12 cellular contexts compared by ENCODE assay signal in the genomic region with DNA sequence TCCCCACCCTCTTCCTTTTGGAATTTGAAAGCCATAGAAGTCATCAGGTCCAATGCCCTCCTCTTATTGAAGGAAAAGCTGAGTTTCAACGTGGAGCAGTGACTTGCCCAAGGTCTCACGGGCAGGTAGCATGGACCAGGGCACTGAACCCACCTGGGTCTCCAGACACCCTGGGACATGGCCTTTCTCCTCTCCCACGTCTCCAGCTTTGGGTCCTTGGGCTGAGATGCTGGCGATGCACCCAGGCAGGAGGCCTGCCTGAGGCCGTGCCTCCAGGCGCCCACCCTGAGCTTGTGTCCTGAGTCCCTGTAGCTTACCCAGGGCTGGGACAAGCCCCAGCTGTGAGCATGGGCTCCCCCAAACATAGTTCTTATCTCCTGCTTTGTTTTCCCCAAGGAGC. TPM values are rescaled to one million over a fixed set of nuclear protein-coding genes. Genes with fewer than 3 reads are reported as not detected.
A peak's percentile ranks its signal among the peaks of the same experiment; 100 is the strongest.
DNase-seq lines count a peak whose midpoint lies in the region; ATAC-seq and TF ChIP-seq lines count a peak whose summit lies in the region.
"Had no signal": no experiment of that assay in that cellular context is flagged by ENCODE, and none has a peak within 500 bp of the region (broad histone marks: within the 10 kb centered on the region; RNA-seq: fewer than 3 reads in every experiment).

No MANE protein-coding gene starts in this region.

- no peak overlapping the region for H3K9ac ChIP-seq in neural progenitor cell
- H3K9ac ChIP-seq: GM23248 had no signal

- no peak for ATAC-seq in central memory CD8-positive, alpha-beta T cell (replicated peaks; ENCODE audit: extremely low read depth, poor library complexity, severe bottlenecking)

- DNase-seq in AG04450 (ENCODE audit: low read depth, low spot score) = no peak
- no peak for DNase-seq in central memory CD8-positive, alpha-beta T cell (ENCODE audit: low spot score in 2 of 2)
- DNase-seq in neural progenitor cell (ENCODE audit: low spot score) = no peak
- DNase-seq in hippocampal formation (lab: John Stamatoyannopoulos, UW) = no peak
- no peak for DNase-seq in HPDE6-E6E7 (ENCODE audit: extremely low spot score)
- no peak for DNase-seq in stimulated activated CD4-positive, alpha-beta T cell treated with anti-CD3 and anti-CD28 coated beads, Interleukin-4, amount 100 ng/mL, for 4 hours
- DNase-seq in activated gamma-delta T cell (lab: John Stamatoyannopoulos, UW) = no peak
- DNase-seq: GF-D8, GM23248, NCI-H187 treated with DMSO at 0.1 percent for 48 hours, SHP77 had no signal

- H4K20me1 ChIP-seq in neural progenitor cell (ENCODE audit: low read depth) = no peaks in the 10 kb centered on the region

- no peak overlapping the region for H2AFZ ChIP-seq in neural progenitor cell (replicated peaks)
- H2AFZ ChIP-seq: GM23248 had no signal

- H3K9me3 ChIP-seq in AG04450 (ENCODE audit: control insufficient read depth, insufficient read depth, low read length) (no peaks in the 10 kb centered on the region; the same call in 1 of the 2 replicates), HEK293 (ENCODE audit: control insufficient read depth, insufficient read depth, low read depth, low read length) (no peaks in the 10 kb centered on the region), neural progenitor cell (ENCODE audit: low read depth) (no peaks in the 10 kb centered on the region)

- peak overlapping the region; percentile 16 for H3K4me2 ChIP-seq in neural progenitor cell

- H3K4me1 ChIP-seq in HEK293 (ENCODE audit: control insufficient read depth, insufficient read depth, low read length) (peaks cover 5% of the 10 kb centered on the region), neural progenitor cell (peaks cover 37% of the 10 kb centered on the region)

- H3K4me1 Mint-ChIP-seq in central memory CD8-positive, alpha-beta T cell = peaks cover 56% of the 10 kb centered on the region
- peaks cover 63% of the 10 kb centered on the region for H3K4me1 Mint-ChIP-seq in neural progenitor cell

- CTCF ChIA-PET in AG04450 (lab: Charles Lee) (interaction anchor here (1.0 to 1.4 kb wide), 2 partner anchors 44 to 246 kb away, joined by 3 to 6 read pairs; no protein-coding TSS in a partner anchor), HEK293 (lab: Yijun Ruan, JAX) (interaction anchor here (0.7 to 1.0 kb wide), 3 partner anchors 9 to 249 kb away, joined by 3 read pairs; no protein-coding TSS in a partner anchor)

- TF ChIP-seq CTCF in AG04450 (IDR thresholded peaks at IDR 0.05; ENCODE audit: low read depth, low read length) = no peak
- TF ChIP-seq CTCF in HEK293 (tag by site-specific recombination; IDR thresholded peaks at IDR 0.05) = no peak
- no peak for TF ChIP-seq CTCF in neural progenitor cell (IDR thresholded peaks at IDR 0.05)

- H3K4me3 ChIP-seq in AG04450 (ENCODE audit: low read depth, low read length) = no peak overlapping the region
- H3K4me3 ChIP-seq in HEK293 (ENCODE audit: low read depth, low read length) = no peak overlapping the region
- no peak overlapping the region for H3K4me3 ChIP-seq in neural progenitor cell
- H3K4me3 ChIP-seq: GM23248 had no signal

- H3K36me3 ChIP-seq in HEK293 (ENCODE audit: control insufficient read depth in 2 of 2, insufficient read depth in 1 of 2, low read length in 2 of 2) (peaks cover 0 to 48% of the 10 kb centered on the region in 2 experiments; a peak in 1 of 3 replicates), neural progenitor cell (no peaks in the 10 kb centered on the region)

- peak overlapping the region; percentile 92 for H3K4me3 Mint-ChIP-seq in central memory CD8-positive, alpha-beta T cell
- no peak overlapping the region for H3K4me3 Mint-ChIP-seq in neural progenitor cell

- H3K79me2 ChIP-seq in neural progenitor cell (ENCODE audit: low read depth) = no peaks in the 10 kb centered on the region

- peak overlapping the region; percentile 83 for H3K27ac Mint-ChIP-seq in central memory CD8-positive, alpha-beta T cell (ENCODE audit: low read depth)
- H3K27ac Mint-ChIP-seq in neural progenitor cell = peak overlapping the region; percentile 60

- H3F3A ChIP-seq in neural progenitor cell (ENCODE audit: low read depth) = peaks cover 4% of the 10 kb centered on the region

- H3K27ac ChIP-seq in AG04450 (ENCODE audit: low read depth, low read length) = peak overlapping the region; percentile 11
- no peak overlapping the region for H3K27ac ChIP-seq in HEK293 (ENCODE audit: extremely low read depth, low read depth, low read length)
- H3K27ac ChIP-seq in neural progenitor cell = no peak overlapping the region
- H3K27ac ChIP-seq: GM23248 had no signal

- no peaks in the 10 kb centered on the region for H3K27me3 ChIP-seq in AG04450 (ENCODE audit: control insufficient read depth, insufficient read depth, low read length)
- H3K27me3 ChIP-seq in neural progenitor cell = no peaks in the 10 kb centered on the region

- no peaks in the 10 kb centered on the region for H3K9me3 Mint-ChIP-seq in central memory CD8-positive, alpha-beta T cell
- no peaks in the 10 kb centered on the region for H3K9me3 Mint-ChIP-seq in neural progenitor cell

- POLR2A ChIA-PET in AG04450 (lab: Yijun Ruan, JAX) (interaction anchor here (1.0 kb wide), 1 partner anchor 10 kb away, joined by 3 read pairs; no protein-coding TSS in a partner anchor), HEK293 (lab: Yijun Ruan, JAX) (interaction anchor here (1.1 kb wide), 1 partner anchor 15 kb away, joined by 4 read pairs; no protein-coding TSS in a partner anchor)

- peaks cover 26% of the 10 kb centered on the region for H3K36me3 Mint-ChIP-seq in central memory CD8-positive, alpha-beta T cell (ENCODE audit: insufficient read depth)
- no peaks in the 10 kb centered on the region for H3K36me3 Mint-ChIP-seq in neural progenitor cell

- H3K27me3 Mint-ChIP-seq in central memory CD8-positive, alpha-beta T cell = no peaks in the 10 kb centered on the region
- peaks cover 9% of the 10 kb centered on the region for H3K27me3 Mint-ChIP-seq in neural progenitor cell (ENCODE audit: insufficient read depth, low read depth)

TF ChIP-seq in HEK293, 187 proteins besides CTCF, POLR2A, EP300 and RAD21:
- peak; percentile 79 for TF ChIP-seq ZNF623 (tag by site-specific recombination; IDR thresholded peaks at IDR 0.05)
- no peak for TF ChIP-seq MEIS1 (CRISPR knock-in tag; IDR thresholded peaks at IDR 0.05; ENCODE audit: borderline replicate concordance)
- TF ChIP-seq ZNF112 (tag by site-specific recombination; IDR thresholded peaks at IDR 0.05) = no peak
- peak; percentile 75 for TF ChIP-seq ZIC2 (tag by site-specific recombination; IDR thresholded peaks at IDR 0.05)

RNA-seq across cellular contexts. Expression of a gene that starts 21.4 kb away (rescaled TPM):
- polyA plus RNA-seq in AG04450 (2011; rRNA removed) = 12.4 and 12.6 TPM in 2 replicates
- 11.1 and 12.7 TPM in 2 replicates for polyA minus RNA-seq in AG04450 (2011; rRNA and poly(A)+ RNA removed)
- total RNA-seq in neural progenitor cell (ENCODE audit: low replicate concordance) = 6.5 and 8.6 TPM in 2 replicates

RNA-seq across cellular contexts. Expression of a gene that starts 51.8 kb away (rescaled TPM):
- polyA plus RNA-seq in AG04450 (2011; rRNA removed) = 16.9 TPM in 2 replicates
- 12.7 and 17.1 TPM in 2 replicates for polyA minus RNA-seq in AG04450 (2011; rRNA and poly(A)+ RNA removed)
- total RNA-seq in neural progenitor cell (ENCODE audit: low replicate concordance) = 5.3 and 6.8 TPM in 2 replicates
